ENCODE assay signal across 8 cellular contexts in the genomic region with DNA sequence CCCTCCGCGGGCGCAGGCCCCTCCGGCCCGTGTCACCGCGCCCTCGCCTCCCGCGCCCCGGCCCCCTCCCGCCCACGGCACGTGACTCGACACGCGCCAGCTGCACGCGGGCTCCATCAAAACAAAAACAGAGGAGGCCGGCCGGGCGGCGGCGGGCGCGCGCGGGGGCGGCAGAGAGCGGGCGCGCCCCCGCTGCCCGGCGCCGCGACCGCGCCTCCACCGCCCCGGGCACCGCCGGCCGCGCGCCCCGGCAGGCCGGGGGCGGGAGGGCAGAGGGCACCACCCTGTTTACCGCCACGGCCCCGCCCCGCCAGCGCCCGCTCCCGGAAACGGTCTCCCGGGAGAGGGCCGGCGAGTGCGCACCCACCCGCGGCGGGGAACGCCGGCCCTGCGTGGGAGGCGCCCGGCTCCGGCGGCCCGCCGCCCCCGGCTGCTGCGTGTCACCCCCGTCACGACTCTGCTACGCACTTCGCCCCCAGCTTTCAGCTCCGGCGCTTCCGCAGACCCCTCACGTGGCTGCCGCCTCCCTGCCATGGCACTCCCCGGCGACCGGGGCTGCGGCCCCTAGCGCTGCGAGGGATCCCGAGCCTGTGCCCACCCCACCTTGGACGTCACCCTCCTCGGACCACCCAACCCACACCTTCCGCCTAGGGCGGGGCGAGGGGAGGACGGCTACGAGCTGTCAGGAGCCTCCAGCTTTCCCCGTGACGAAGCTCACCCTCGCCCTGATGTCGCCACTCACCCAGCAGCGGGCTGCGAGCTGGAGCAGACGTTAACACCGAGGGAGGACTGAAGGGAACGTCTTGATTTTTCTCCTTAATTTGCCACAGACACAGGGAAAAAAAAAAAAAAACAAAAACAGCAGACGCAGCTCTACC.
A peak's percentile ranks its signal among the peaks of the same experiment; 100 is the strongest.
DNase-seq lines count a peak whose midpoint lies in the region; ATAC-seq and TF ChIP-seq lines count a peak whose summit lies in the region.

No MANE protein-coding gene starts in this region.

- H3K27me3 Mint-ChIP-seq in CD4-positive, CD25-positive, alpha-beta regulatory T cell = peaks cover 24% of the 10 kb centered on the region
- peaks cover 62% of the 10 kb centered on the region for H3K27me3 Mint-ChIP-seq in neural crest cell (ENCODE audit: low read depth)

- TF ChIP-seq CTCF in Panc1 (IDR thresholded peaks at IDR 0.05) (no peak), fibroblast of the aortic adventitia (IDR thresholded peaks at IDR 0.05; ENCODE audit: insufficient read depth, low read length) (no peak), neural crest cell (conservative IDR thresholded peaks at IDR 0.05) (no peak), stomach (IDR thresholded peaks at IDR 0.05) (no peak)

- intact Hi-C loops in Panc1 (cut with micrococcal nuclease; ENCODE audit: unreplicated experiment) (loop anchor here (5.0 to 10.0 kb wide), 2 partner anchors 196 to 319 kb away; no protein-coding TSS in a partner anchor), stomach (cut with DNase I; ENCODE audit: low total_unique reads) (no loop called here)

- peaks cover 73% of the 10 kb centered on the region for H3K4me1 ChIP-seq in CD4-positive, CD25-positive, alpha-beta regulatory T cell (ENCODE audit: control insufficient read depth, insufficient read depth, low read length, poor library complexity, severe bottlenecking)
- H3K4me1 ChIP-seq in Panc1 (ENCODE audit: control insufficient read depth, insufficient read depth, low read length) (peaks cover 26% of the 10 kb centered on the region), stomach (peaks cover 20 to 73% (median 62%) of the 10 kb centered on the region in 4 donors)

- peaks cover 40 to 72% (median 61%) of the 10 kb centered on the region in 4 donors for H3K4me1 Mint-ChIP-seq in CD4-positive, CD25-positive, alpha-beta regulatory T cell
- H3K4me1 Mint-ChIP-seq in neural crest cell = peaks cover 46% of the 10 kb centered on the region

- peak; percentile 81 to 92 (median 87) for DNase-seq in CD4-positive, CD25-positive, alpha-beta regulatory T cell
- no peak for DNase-seq in Panc1 (ENCODE audit: low read depth, low spot score)
- DNase-seq in activated T-helper 9 cell treated with anti-CD3 and anti-CD28 coated beads, Interleukin-2, amount 50 U/mL, for 16 hours (ENCODE audit: low read depth) = peak; percentile 81
- peak; percentile 76 for DNase-seq in fibroblast of the aortic adventitia (ENCODE audit: low read depth)
- peak; percentile 30 for DNase-seq in neural crest cell (ENCODE audit: low read depth, low spot score)
- DNase-seq in stomach = peak; percentile 83

- peak; percentile 15 for TF ChIP-seq EP300 in stomach (IDR thresholded peaks at IDR 0.05)

- TF ChIP-seq POLR2A in stomach (IDR thresholded peaks at IDR 0.05) = no peak

- H3K27ac ChIP-seq in CD4-positive, CD25-positive, alpha-beta regulatory T cell (ENCODE audit: insufficient read depth, low read length, poor library complexity, severe bottlenecking) = peak overlapping the region; percentile 98
- peak overlapping the region; percentile 83 for H3K27ac ChIP-seq in Panc1 (ENCODE audit: low read length)
- H3K27ac ChIP-seq in stomach = peak overlapping the region; percentile 90 to 100 (median 99)

- 0 to 1% (median 1%) methylated on average over 36 to 108 of the region's 108 CpGs for WGBS in stomach, 5 donors

- CTCF ChIA-PET in Panc1 (lab: Charles Lee) = no interaction called here

- peaks cover 0 to 3% (median 0%) of the 10 kb centered on the region in 7 donors for H3K9me3 Mint-ChIP-seq in CD4-positive, CD25-positive, alpha-beta regulatory T cell
- no peaks in the 10 kb centered on the region for H3K9me3 Mint-ChIP-seq in neural crest cell

- peak overlapping the region; percentile 93 to 100 (median 100) for H3K4me3 Mint-ChIP-seq in CD4-positive, CD25-positive, alpha-beta regulatory T cell
- H3K4me3 Mint-ChIP-seq in neural crest cell = peak overlapping the region; percentile 99

- H3K27ac Mint-ChIP-seq in CD4-positive, CD25-positive, alpha-beta regulatory T cell = peak overlapping the region; percentile 97 to 99 (median 99)
- H3K27ac Mint-ChIP-seq in neural crest cell (ENCODE audit: unreplicated experiment) = no peak overlapping the region

- ATAC-seq in CD4-positive, CD25-positive, alpha-beta regulatory T cell (ENCODE audit: low read depth in 2 of 2) = peak; percentile 54 to 62
- ATAC-seq in GM19328 (IDR thresholded peaks at IDR 0.05; ENCODE audit: unreplicated experiment) = peak; percentile 38
- ATAC-seq in HG03520 (IDR thresholded peaks at IDR 0.05; ENCODE audit: unreplicated experiment) = peak; percentile 36
- peak; percentile 70 for ATAC-seq in Panc1

- no peaks in the 10 kb centered on the region for H3K9me3 ChIP-seq in CD4-positive, CD25-positive, alpha-beta regulatory T cell (ENCODE audit: control insufficient read depth in 2 of 2, low read length in 2 of 2)
- no peaks in the 10 kb centered on the region for H3K9me3 ChIP-seq in Panc1 (ENCODE audit: control insufficient read depth, insufficient read depth, low read depth, low read length)
- no peaks in the 10 kb centered on the region for H3K9me3 ChIP-seq in stomach

- peaks cover 16% of the 10 kb centered on the region for H3K36me3 Mint-ChIP-seq in CD4-positive, CD25-positive, alpha-beta regulatory T cell
- no peaks in the 10 kb centered on the region for H3K36me3 Mint-ChIP-seq in neural crest cell (ENCODE audit: low read depth)

- H3K27me3 ChIP-seq in CD4-positive, CD25-positive, alpha-beta regulatory T cell (ENCODE audit: control insufficient read depth, insufficient read depth, low read length) = no peaks in the 10 kb centered on the region
- H3K27me3 ChIP-seq in Panc1 (ENCODE audit: control insufficient read depth, insufficient read depth, low read length) = no peaks in the 10 kb centered on the region
- H3K27me3 ChIP-seq in stomach = no peaks in the 10 kb centered on the region

- no TSS peak for BruUV-seq in Panc1 (replicated peaks; lab: Mats Ljungman, UMichigan)

- H3K36me3 ChIP-seq in CD4-positive, CD25-positive, alpha-beta regulatory T cell (ENCODE audit: control insufficient read depth, insufficient read depth, low read length) = peaks cover 24% of the 10 kb centered on the region
- H3K36me3 ChIP-seq in Panc1 (ENCODE audit: control insufficient read depth, insufficient read depth, low read length) = no peaks in the 10 kb centered on the region
- peaks cover 0 to 12% (median 0%) of the 10 kb centered on the region in 4 donors for H3K36me3 ChIP-seq in stomach

- in situ Hi-C loops in Panc1 (cut with HindIII; ENCODE audit: low pct_unique_long_range_greater_than_20kb, low sequenced_read_pairs) = no loop called here

- POLR2A ChIA-PET in Panc1 (lab: Charles Lee) = interaction anchor here (0.7 kb wide), 2 partner anchors 14 to 106 kb away, joined by 7 read pairs; no protein-coding TSS in a partner anchor

- H3K4me3 ChIP-seq in CD4-positive, CD25-positive, alpha-beta regulatory T cell (ENCODE audit: low read depth, low read length) = peak overlapping the region; percentile 94
- H3K4me3 ChIP-seq in Panc1 (ENCODE audit: low read depth in 2 of 2, low read length in 2 of 2) = peak overlapping the region; percentile 68 to 94
- H3K4me3 ChIP-seq in fibroblast of the aortic adventitia (ENCODE audit: low read depth, low read length) = peak overlapping the region; percentile 98
- H3K4me3 ChIP-seq in stomach = peak overlapping the region; percentile 77 to 93 (median 89)
